In the genomic region with DNA sequence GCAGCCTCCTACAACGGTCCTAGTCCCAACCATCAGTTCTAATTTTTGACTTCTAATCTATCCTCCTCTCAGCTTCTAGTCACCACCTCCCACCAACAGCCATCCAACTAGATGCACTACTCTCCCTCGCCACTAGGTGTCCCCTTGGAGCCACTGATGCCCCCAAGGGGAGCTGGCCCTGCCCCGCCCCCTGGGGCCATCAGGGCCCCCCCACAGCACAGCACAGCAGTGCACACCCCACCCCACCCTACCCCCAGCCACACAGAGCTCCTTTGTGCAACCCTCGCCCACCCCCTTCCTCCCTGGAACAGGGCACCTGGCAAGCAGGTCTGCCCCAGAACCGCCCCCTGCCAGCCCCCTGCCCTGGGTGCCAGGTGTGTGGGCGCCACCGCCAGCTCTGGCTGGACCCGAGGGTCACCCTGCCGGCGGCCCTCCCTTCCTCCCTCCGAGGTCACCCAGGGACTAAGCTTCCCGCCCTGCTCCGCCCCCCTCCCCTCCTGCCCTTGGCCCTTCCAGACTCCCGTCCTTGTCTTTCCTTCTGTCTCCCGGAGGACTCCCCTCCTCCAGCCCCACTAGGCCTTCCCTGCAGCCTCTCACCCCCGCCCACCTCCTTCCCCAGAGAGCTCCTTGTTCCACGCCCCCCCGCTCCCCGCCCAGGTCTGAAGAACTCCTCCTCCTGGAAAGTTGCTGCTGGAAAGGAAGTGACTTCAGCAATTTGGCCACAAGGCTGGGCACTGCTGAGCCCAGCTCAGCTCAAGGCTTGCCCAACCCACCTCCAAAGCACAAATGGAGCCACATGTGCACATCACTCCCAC, we compare ENCODE assay signal across 8 cellular contexts. TPM values are rescaled to one million over a fixed set of nuclear protein-coding genes. Genes with fewer than 3 reads are reported as not detected.
DNase-seq lines count a peak whose midpoint lies in the region; ATAC-seq and TF ChIP-seq lines count a peak whose summit lies in the region.

No MANE protein-coding gene starts in this region.

- ATAC-seq in activated CD4-positive, CD25-positive, alpha-beta regulatory T cell treated with anti-CD3 and anti-CD28 coated beads, Interleukin-2, amount 50 U/mL, for 24 hours, result peak; percentile 73 to 81
- no peak for ATAC-seq in central memory CD8-positive, alpha-beta T cell (replicated peaks; ENCODE audit: extremely low read depth, poor library complexity, severe bottlenecking)
- ATAC-seq in GM18907 (IDR thresholded peaks at IDR 0.05; ENCODE audit: unreplicated experiment), result no peak

- H3K27ac Mint-ChIP-seq in central memory CD8-positive, alpha-beta T cell (ENCODE audit: low read depth), result peak overlapping the region; percentile 68

- DNase-seq in NCI-H1694 (lab: John Stamatoyannopoulos, UW) (peak; percentile 42), NCI-H1694 treated with DMSO at 0.1 percent for 48 hours (lab: John Stamatoyannopoulos, UW) (no peak), NCI-H2029 (lab: John Stamatoyannopoulos, UW) (peak; percentile 26), kidney epithelial cell (ENCODE audit: low read depth) (peak; percentile 84)
- DNase-seq in central memory CD8-positive, alpha-beta T cell (ENCODE audit: low spot score in 2 of 2), result peak; percentile 64 to 69
- DNase-seq in stimulated activated CD4-positive, alpha-beta T cell treated with anti-CD3 and anti-CD28 coated beads, Interleukin-15, amount 100 ng/mL, for 24 hours, result peak; percentile 80

- H3K27me3 ChIP-seq in kidney epithelial cell (ENCODE audit: control insufficient read depth, insufficient read depth, low read length), result no peaks in the 10 kb centered on the region

- no peaks in the 10 kb centered on the region for H3K9me3 Mint-ChIP-seq in central memory CD8-positive, alpha-beta T cell

- no peaks in the 10 kb centered on the region for H3K27me3 Mint-ChIP-seq in central memory CD8-positive, alpha-beta T cell

- H3K36me3 ChIP-seq in kidney epithelial cell (ENCODE audit: control insufficient read depth, insufficient read depth, low read length), result no peaks in the 10 kb centered on the region

- peak; percentile 94 for TF ChIP-seq CTCF in kidney epithelial cell (IDR thresholded peaks at IDR 0.05; ENCODE audit: insufficient read depth, low read length, poor library complexity, severe bottlenecking)

- peaks cover 4% of the 10 kb centered on the region for H3K36me3 Mint-ChIP-seq in central memory CD8-positive, alpha-beta T cell (ENCODE audit: insufficient read depth)

- H3K4me1 Mint-ChIP-seq in central memory CD8-positive, alpha-beta T cell, result peaks cover 45% of the 10 kb centered on the region

- H3K4me3 Mint-ChIP-seq in central memory CD8-positive, alpha-beta T cell, result no peak overlapping the region

- no peak overlapping the region for H3K4me3 ChIP-seq in kidney epithelial cell (ENCODE audit: low read depth, low read length)

RNA-seq across cellular contexts. Expression of a gene that starts 47.0 kb away (rescaled TPM):
- total RNA-seq in kidney epithelial cell, result 18.0 and 30.8 TPM in 2 replicates

Comparison
In these comparisons a context has a peak if more than half of its experiments do, and no peak if none do; other contexts are left out.
1. ATAC-seq: peak in activated CD4-positive, CD25-positive, alpha-beta regulatory T cell treated with anti-CD3 and anti-CD28 coated beads, Interleukin-2, amount 50 U/mL, for 24 hours (2 of 2); none in central memory CD8-positive, alpha-beta T cell (single experiment) and GM18907 (single experiment).